In genomic region chr6:168530653-168531071, GRCh38 we compare ENCODE assay signal across 15 cellular contexts.
DNase-seq lines count a peak whose midpoint lies in the region; ATAC-seq and TF ChIP-seq lines count a peak whose summit lies in the region.
"Had no signal": no experiment of that assay in that cellular context is flagged by ENCODE, and none has a peak within 500 bp of the region (broad histone marks: within the 10 kb centered on the region; RNA-seq: fewer than 3 reads in every experiment).

No MANE protein-coding gene starts in this region.

- no peaks in the 10 kb centered on the region for H3K9me3 ChIP-seq in endodermal cell (ENCODE audit: control insufficient read depth, low read length)

- ATAC-seq in stimulated activated naive CD8-positive, alpha-beta T cell treated with anti-CD3 and anti-CD28 coated beads, Interleukin-15, Interleukin-2, amounts not matched to agents 100 U/mL and 50 U/mL, for 24 hours, result peak; percentile 28
- no peak for ATAC-seq in stimulated activated naive CD8-positive, alpha-beta T cell treated with anti-CD3 and anti-CD28 coated beads, Interleukin-15, amount 100 ng/mL, for 72 hours
- ATAC-seq in left colon (peak; percentile 40), HG03095 (IDR thresholded peaks at IDR 0.05; ENCODE audit: unreplicated experiment) (no peak)

- H3K4me3 ChIP-seq in endodermal cell (ENCODE audit: low read length), result no peak overlapping the region
- H3K4me3 ChIP-seq: SK-N-MC had no signal

- peaks cover 9% of the 10 kb centered on the region for H3K27me3 Mint-ChIP-seq in stimulated activated naive CD8-positive, alpha-beta T cell treated with anti-CD3 and anti-CD28 coated beads, Interleukin-15, amount 100 ng/mL, for 72 hours
- peaks cover 2% of the 10 kb centered on the region for H3K27me3 Mint-ChIP-seq in endodermal cell (ENCODE audit: insufficient read depth)

- no peaks in the 10 kb centered on the region for H3K4me1 Mint-ChIP-seq in stimulated activated naive CD8-positive, alpha-beta T cell treated with anti-CD3 and anti-CD28 coated beads, Interleukin-15, amount 100 ng/mL, for 72 hours
- no peaks in the 10 kb centered on the region for H3K4me1 Mint-ChIP-seq in endodermal cell

- H3K36me3 ChIP-seq in endodermal cell (ENCODE audit: control insufficient read depth, insufficient read depth, low read length), result no peaks in the 10 kb centered on the region

- no peak for DNase-seq in stimulated activated naive CD8-positive, alpha-beta T cell treated with anti-CD3 and anti-CD28 coated beads, Interleukin-15, Interleukin-2, amounts not matched to agents 100 U/mL and 50 U/mL, for 24 hours
- no peak for DNase-seq in stimulated activated naive CD8-positive, alpha-beta T cell treated with anti-CD3 and anti-CD28 coated beads, Interleukin-15, amount 100 ng/mL, for 72 hours
- DNase-seq in endodermal cell, result no peak
- DNase-seq in left colon, result no peak
- DNase-seq in EL, result no peak
- no peak for DNase-seq in NCI-H1694 (lab: John Stamatoyannopoulos, UW)
- DNase-seq: AML-193; HCEC 1CT; NCI-H1436; NCI-H2081; NCI-H524; NK-92 treated with Interleukin-12 subunit alpha and Interleukin-12 subunit beta, amount 100 ng/mL, for 24 hours; OCI-M1 had no signal

- 86 to 89% methylated on average over 6 to 12 of the region's 12 CpGs for WGBS in endodermal cell (ENCODE audit: insufficient coverage in 1 of 2, insufficient read length in 1 of 2), 2 experiments

- no peaks in the 10 kb centered on the region for H3K27me3 ChIP-seq in endodermal cell (ENCODE audit: control insufficient read depth, insufficient read depth, low read length, poor library complexity, severe bottlenecking)

- H3K36me3 Mint-ChIP-seq in endodermal cell (ENCODE audit: low read depth), result no peaks in the 10 kb centered on the region

- no peak overlapping the region for H3K27ac ChIP-seq in endodermal cell (ENCODE audit: low read depth, low read length)
- H3K27ac ChIP-seq: SK-N-MC had no signal

- no peaks in the 10 kb centered on the region for H3K9me3 Mint-ChIP-seq in stimulated activated naive CD8-positive, alpha-beta T cell treated with anti-CD3 and anti-CD28 coated beads, Interleukin-15, amount 100 ng/mL, for 72 hours
- no peaks in the 10 kb centered on the region for H3K9me3 Mint-ChIP-seq in endodermal cell

- no peak overlapping the region for H3K4me3 Mint-ChIP-seq in stimulated activated naive CD8-positive, alpha-beta T cell treated with anti-CD3 and anti-CD28 coated beads, Interleukin-15, amount 100 ng/mL, for 72 hours
- H3K4me3 Mint-ChIP-seq in endodermal cell, result no peak overlapping the region

- H3K27ac Mint-ChIP-seq in stimulated activated naive CD8-positive, alpha-beta T cell treated with anti-CD3 and anti-CD28 coated beads, Interleukin-15, amount 100 ng/mL, for 72 hours, result no peak overlapping the region
- H3K27ac Mint-ChIP-seq in endodermal cell, result no peak overlapping the region

- no peak overlapping the region for H3K9ac ChIP-seq in endodermal cell (ENCODE audit: extremely low read depth, low read length, poor library complexity, severe bottlenecking)

- intact Hi-C loops in left colon (cut with DNase I, micrococcal nuclease), result no loop called here

- H3K4me1 ChIP-seq in endodermal cell (ENCODE audit: control insufficient read depth, insufficient read depth, low read length), result no peaks in the 10 kb centered on the region

- TF ChIP-seq CTCF in endodermal cell (conservative IDR thresholded peaks at IDR 0.05), result peak; percentile 53

Comparison
In these comparisons a context has a peak if more than half of its experiments do, and no peak if none do; other contexts are left out.
1. ATAC-seq: peak in stimulated activated naive CD8-positive, alpha-beta T cell treated with anti-CD3 and anti-CD28 coated beads, Interleukin-15, Interleukin-2, amounts not matched to agents 100 U/mL and 50 U/mL, for 24 hours (single experiment) and left colon (single experiment); none in stimulated activated naive CD8-positive, alpha-beta T cell treated with anti-CD3 and anti-CD28 coated beads, Interleukin-15, amount 100 ng/mL, for 72 hours (single experiment) and HG03095 (single experiment).